Comparison of ENCODE assay signal across 1 cellular context in genomic region chr1:200922406-200922805, GRCh38.
TF ChIP-seq lines count a peak whose summit lies in the region.

No MANE protein-coding gene starts in this region.

TF ChIP-seq in K562, 482 proteins besides CTCF, POLR2A, EP300 and RAD21:
- no peak for TF ChIP-seq CREB5 (CRISPR knock-in tag; IDR thresholded peaks at IDR 0.05)
- no peak for TF ChIP-seq RBM34 (IDR thresholded peaks at IDR 0.05; ENCODE audit: borderline replicate concordance, insufficient read depth, low read length)
- TF ChIP-seq ZBTB1 (CRISPR knock-in tag; IDR thresholded peaks at IDR 0.05; ENCODE audit: borderline replicate concordance, low read depth) = no peak
- TF ChIP-seq E2F5 (CRISPR knock-in tag; IDR thresholded peaks at IDR 0.05) = no peak
- no peak for TF ChIP-seq ELF2 (CRISPR knock-in tag; IDR thresholded peaks at IDR 0.05)
- TF ChIP-seq ZNF445 (CRISPR knock-in tag; IDR thresholded peaks at IDR 0.05; ENCODE audit: low read depth) = no peak
- no peak for TF ChIP-seq NEUROD1 (IDR thresholded peaks at IDR 0.05; ENCODE audit: borderline replicate concordance, low read depth, low read length, partially characterized antibody)
- no peak for TF ChIP-seq SIRT6 (IDR thresholded peaks at IDR 0.05; ENCODE audit: low read depth, low read length)
- TF ChIP-seq ILK (tag; IDR thresholded peaks at IDR 0.05; ENCODE audit: borderline replicate concordance, low read depth) = no peak
- no peak for TF ChIP-seq MYNN (IDR thresholded peaks at IDR 0.05)
- no peak for TF ChIP-seq MYNN (CRISPR knock-in tag; IDR thresholded peaks at IDR 0.05)
- no peak for TF ChIP-seq ZFPM2 (CRISPR knock-in tag; IDR thresholded peaks at IDR 0.05)
- TF ChIP-seq STAT6 (CRISPR knock-in tag; IDR thresholded peaks at IDR 0.05) = no peak
- TF ChIP-seq HDAC8 (tag; IDR thresholded peaks at IDR 0.05) = no peak
- TF ChIP-seq ZC3H4 (CRISPR knock-in tag; IDR thresholded peaks at IDR 0.05; ENCODE audit: borderline replicate concordance) = no peak
